Comparison of ENCODE assay signal across 2 cellular contexts in genomic region chr17:21423190-21423493, GRCh38. TPM values are rescaled to one million over a fixed set of nuclear protein-coding genes. Genes with fewer than 3 reads are reported as not detected.
"Had no signal": no experiment of that assay in that cellular context is flagged by ENCODE, and none has a peak within 500 bp of the region (broad histone marks: within the 10 kb centered on the region; RNA-seq: fewer than 3 reads in every experiment).

No MANE protein-coding gene starts in this region.

RNA-seq across cellular contexts. Expression of gene KCNJ12, which starts 47.0 kb away (rescaled TPM):
- total RNA-seq: lung microvascular endothelial cell; naive thymus-derived CD8-positive, alpha-beta T cell had no signal
